ENCODE assay signal across 20 cellular contexts in the genomic region with DNA sequence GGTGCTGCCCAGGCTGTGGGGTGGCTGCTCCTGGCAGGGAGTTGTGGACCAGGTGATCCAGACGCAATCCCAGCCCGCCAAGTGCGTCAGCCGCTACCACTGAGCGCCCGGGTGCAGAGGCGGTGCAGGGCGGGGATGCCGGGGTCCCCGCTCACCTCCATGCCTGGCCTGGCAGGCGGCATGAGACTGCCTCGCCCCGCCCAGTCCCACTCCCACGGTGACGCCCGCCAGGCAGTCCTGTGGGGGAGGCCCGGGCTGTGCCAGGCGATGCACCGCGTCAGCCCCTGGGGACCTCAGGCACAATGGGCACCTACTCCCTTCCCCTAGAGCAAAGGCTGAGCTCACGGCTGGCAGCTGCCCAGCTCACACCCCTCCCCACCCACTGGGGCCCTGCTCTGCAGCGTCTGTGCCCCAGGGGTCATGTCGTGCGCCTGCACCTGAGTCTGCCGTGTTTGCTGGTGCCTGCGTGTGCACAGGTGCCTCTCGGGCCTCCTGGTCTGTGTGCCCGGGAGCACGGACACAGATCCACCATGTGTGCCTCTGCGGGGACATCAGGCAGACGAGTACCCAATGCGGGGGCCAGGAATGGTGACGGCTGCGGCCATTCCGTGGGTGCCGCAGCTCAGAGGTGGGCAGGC. TPM values are rescaled to one million over a fixed set of nuclear protein-coding genes. Genes with fewer than 3 reads are reported as not detected.
A peak's percentile ranks its signal among the peaks of the same experiment; 100 is the strongest.
DNase-seq lines count a peak whose midpoint lies in the region; ATAC-seq and TF ChIP-seq lines count a peak whose summit lies in the region.
"Had no signal": no experiment of that assay in that cellular context is flagged by ENCODE, and none has a peak within 500 bp of the region (broad histone marks: within the 10 kb centered on the region; RNA-seq: fewer than 3 reads in every experiment).

No MANE protein-coding gene starts in this region.

- TF ChIP-seq CTCF in WTC11 (IDR thresholded peaks at IDR 0.05) = no peak

- no peak overlapping the region for H3K27ac Mint-ChIP-seq in WTC11
- no peak overlapping the region for H3K27ac Mint-ChIP-seq in stimulated activated memory B cell treated with anti-CD40 and anti-IgM and Interleukin-4, amounts not matched to agents 10 μg/mL and 1 μg/mL and 100 μg/mL, for 72 hours
- no peak overlapping the region for H3K27ac Mint-ChIP-seq in natural killer cell treated with Interleukin-12 subunit alpha and Interleukin-12 subunit beta and Interleukin-15 and Interleukin-18, amount 100 ng/mL, for 72 hours
- H3K27ac Mint-ChIP-seq: activated CD4-positive, alpha-beta T cell treated with anti-CD3 and anti-CD28 coated beads, Interleukin-2, amount 10 ng/mL, durations not matched to agents 24 days and 14 days; naive thymus-derived CD8-positive, alpha-beta T cell had no signal

- DNase-seq in NCI-H2196 treated with DMSO at 0.1 percent for 48 hours (lab: John Stamatoyannopoulos, UW; ENCODE audit: unreplicated experiment) = peak; percentile 18
- DNase-seq in NCI-H2196 (lab: John Stamatoyannopoulos, UW; ENCODE audit: unreplicated experiment) = no peak
- peak; percentile 70 for DNase-seq in NCI-H146 (lab: John Stamatoyannopoulos, UW)
- no peak for DNase-seq in WTC11 (ENCODE audit: low spot score)
- no peak for DNase-seq in natural killer cell treated with Interleukin-12 subunit alpha and Interleukin-12 subunit beta and Interleukin-15 and Interleukin-18, amount 100 ng/mL, for 72 hours (ENCODE audit: low spot score)
- no peak for DNase-seq in SHP77 treated with DMSO at 0.1 percent for 48 hours (lab: John Stamatoyannopoulos, UW)
- no peak for DNase-seq in activated gamma-delta T cell (lab: John Stamatoyannopoulos, UW)
- DNase-seq: activated CD4-positive, alpha-beta T cell treated with anti-CD3 and anti-CD28 coated beads, Interleukin-2, amount 10 ng/mL, durations not matched to agents 24 days and 14 days; activated T-cell treated with anti-CD3 and anti-CD28 coated beads, Interleukin-2, amount 50 U/mL, for 1 hour; cerebellar nuclear complex; foreskin fibroblast; GM23248; lower lobe of right lung; MV-4-11; naive thymus-derived CD8-positive, alpha-beta T cell; NCI-H526 treated with DMSO at 0.1 percent for 48 hours; SHP77; stimulated activated CD4-positive, alpha-beta T cell treated with anti-CD3 and anti-CD28 coated beads, Interleukin-15, amount 100 ng/mL, for 24 hours had no signal

- POLR2A ChIA-PET in WTC11 (lab: Charles Lee) = no interaction called here

- no peaks in the 10 kb centered on the region for H3K4me1 Mint-ChIP-seq in WTC11
- peaks cover 23% of the 10 kb centered on the region for H3K4me1 Mint-ChIP-seq in stimulated activated memory B cell treated with anti-CD40 and anti-IgM and Interleukin-4, amounts not matched to agents 10 μg/mL and 1 μg/mL and 100 μg/mL, for 72 hours
- peaks cover 0 to 3% of the 10 kb centered on the region in 2 donors for H3K4me1 Mint-ChIP-seq in natural killer cell treated with Interleukin-12 subunit alpha and Interleukin-12 subunit beta and Interleukin-15 and Interleukin-18, amount 100 ng/mL, for 72 hours (ENCODE audit: low read depth in 2 of 2)

- no peak overlapping the region for H3K4me3 Mint-ChIP-seq in WTC11
- no peak overlapping the region for H3K4me3 Mint-ChIP-seq in stimulated activated memory B cell treated with anti-CD40 and anti-IgM and Interleukin-4, amounts not matched to agents 10 μg/mL and 1 μg/mL and 100 μg/mL, for 72 hours
- H3K4me3 Mint-ChIP-seq in natural killer cell treated with Interleukin-12 subunit alpha and Interleukin-12 subunit beta and Interleukin-15 and Interleukin-18, amount 100 ng/mL, for 72 hours = no peak overlapping the region
- H3K4me3 Mint-ChIP-seq: activated CD4-positive, alpha-beta T cell treated with anti-CD3 and anti-CD28 coated beads, Interleukin-2, amount 10 ng/mL, durations not matched to agents 24 days and 14 days; naive thymus-derived CD8-positive, alpha-beta T cell had no signal

- H3K36me3 Mint-ChIP-seq in WTC11 = no peaks in the 10 kb centered on the region
- H3K36me3 Mint-ChIP-seq in stimulated activated memory B cell treated with anti-CD40 and anti-IgM and Interleukin-4, amounts not matched to agents 10 μg/mL and 1 μg/mL and 100 μg/mL, for 72 hours = peaks cover 6% of the 10 kb centered on the region
- no peaks in the 10 kb centered on the region for H3K36me3 Mint-ChIP-seq in natural killer cell treated with Interleukin-12 subunit alpha and Interleukin-12 subunit beta and Interleukin-15 and Interleukin-18, amount 100 ng/mL, for 72 hours

- no peaks in the 10 kb centered on the region for H3K27me3 Mint-ChIP-seq in WTC11 (ENCODE audit: low read depth)
- H3K27me3 Mint-ChIP-seq in stimulated activated memory B cell treated with anti-CD40 and anti-IgM and Interleukin-4, amounts not matched to agents 10 μg/mL and 1 μg/mL and 100 μg/mL, for 72 hours = peaks cover 37% of the 10 kb centered on the region
- peaks cover 0 to under 1% of the 10 kb centered on the region in 2 donors for H3K27me3 Mint-ChIP-seq in natural killer cell treated with Interleukin-12 subunit alpha and Interleukin-12 subunit beta and Interleukin-15 and Interleukin-18, amount 100 ng/mL, for 72 hours
- H3K27me3 Mint-ChIP-seq: activated CD4-positive, alpha-beta T cell treated with anti-CD3 and anti-CD28 coated beads, Interleukin-2, amount 10 ng/mL, durations not matched to agents 24 days and 14 days had no signal

- H3K9me3 Mint-ChIP-seq in WTC11 = no peaks in the 10 kb centered on the region
- no peaks in the 10 kb centered on the region for H3K9me3 Mint-ChIP-seq in stimulated activated memory B cell treated with anti-CD40 and anti-IgM and Interleukin-4, amounts not matched to agents 10 μg/mL and 1 μg/mL and 100 μg/mL, for 72 hours
- H3K9me3 Mint-ChIP-seq in natural killer cell treated with Interleukin-12 subunit alpha and Interleukin-12 subunit beta and Interleukin-15 and Interleukin-18, amount 100 ng/mL, for 72 hours = no peaks in the 10 kb centered on the region
- H3K9me3 Mint-ChIP-seq: activated CD4-positive, alpha-beta T cell treated with anti-CD3 and anti-CD28 coated beads, Interleukin-2, amount 10 ng/mL, durations not matched to agents 24 days and 14 days; naive thymus-derived CD8-positive, alpha-beta T cell had no signal

- no peak for ATAC-seq in WTC11
- peak; percentile 9 for ATAC-seq in stimulated activated memory B cell treated with anti-CD40 and anti-IgM and Interleukin-4, amounts not matched to agents 10 μg/mL and 1 μg/mL and 100 μg/mL, for 72 hours
- no peak for ATAC-seq in natural killer cell treated with Interleukin-12 subunit alpha and Interleukin-12 subunit beta and Interleukin-15 and Interleukin-18, amount 100 ng/mL, for 72 hours
- ATAC-seq: lower lobe of right lung; naive thymus-derived CD8-positive, alpha-beta T cell had no signal

- CTCF ChIA-PET in WTC11 (lab: Charles Lee) = interaction anchor here (0.6 to 3.0 kb wide), 9 partner anchors 18 to 1209 kb away, joined by 3 to 18 read pairs (median 4); a partner anchor contains a TSS

TF ChIP-seq in WTC11, 78 proteins besides CTCF, POLR2A, EP300 and RAD21:
- TF ChIP-seq, protein P1, sequence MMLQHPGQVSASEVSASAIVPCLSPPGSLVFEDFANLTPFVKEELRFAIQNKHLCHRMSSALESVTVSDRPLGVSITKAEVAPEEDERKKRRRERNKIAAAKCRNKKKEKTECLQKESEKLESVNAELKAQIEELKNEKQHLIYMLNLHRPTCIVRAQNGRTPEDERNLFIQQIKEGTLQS (CRISPR knock-in tag; conservative IDR thresholded peaks at IDR 0.05) = 0 out of 2 replicates have a peak, but pooled peaks have one; percentile 37
- no peak for TF ChIP-seq GTF2I (CRISPR knock-in tag; conservative IDR thresholded peaks at IDR 0.05)

RNA-seq across cellular contexts. Expression of a gene that starts 5.3 kb away (rescaled TPM):
- 35.0 to 45.1 TPM (median 36.6 TPM) in 3 replicates for total RNA-seq in WTC11 (2021)
- total RNA-seq in natural killer cell treated with Interleukin-12 subunit alpha and Interleukin-12 subunit beta and Interleukin-15 and Interleukin-18, amount 100 ng/mL, for 72 hours = 10 to 100 TPM; 38.2 to 79.3 TPM

RNA-seq across cellular contexts. Expression of a gene that starts 5.5 kb away (rescaled TPM):
- 177 to 183 TPM (median 181 TPM) in 3 replicates for total RNA-seq in WTC11 (2021)
- 100 to 1,000 TPM in 1 of 2 donors, 10 to 100 TPM in 1; 70.7 to 210 TPM for total RNA-seq in natural killer cell treated with Interleukin-12 subunit alpha and Interleukin-12 subunit beta and Interleukin-15 and Interleukin-18, amount 100 ng/mL, for 72 hours

RNA-seq across cellular contexts. Expression of a gene that starts 17.6 kb away (rescaled TPM):
- 0.34 TPM in 1 of 3 replicates, not detected in the others for total RNA-seq in WTC11 (2021)
- total RNA-seq in natural killer cell treated with Interleukin-12 subunit alpha and Interleukin-12 subunit beta and Interleukin-15 and Interleukin-18, amount 100 ng/mL, for 72 hours = not detected
- total RNA-seq: activated CD4-positive, alpha-beta T cell treated with anti-CD3 and anti-CD28 coated beads, Interleukin-2, amount 10 ng/mL, durations not matched to agents 24 days and 14 days; GM23248; lower lobe of right lung; naive thymus-derived CD8-positive, alpha-beta T cell; temporal lobe had no signal

RNA-seq across cellular contexts. Expression of a gene that starts 22.4 kb away (rescaled TPM):
- 0.20 to 0.55 TPM (median 0.46 TPM) in 3 replicates for total RNA-seq in WTC11 (2021)
- not detected for total RNA-seq in natural killer cell treated with Interleukin-12 subunit alpha and Interleukin-12 subunit beta and Interleukin-15 and Interleukin-18, amount 100 ng/mL, for 72 hours
- total RNA-seq: activated CD4-positive, alpha-beta T cell treated with anti-CD3 and anti-CD28 coated beads, Interleukin-2, amount 10 ng/mL, durations not matched to agents 24 days and 14 days; GM23248; naive thymus-derived CD8-positive, alpha-beta T cell; temporal lobe had no signal

RNA-seq across cellular contexts. Expression of a gene that starts 42.1 kb away (rescaled TPM):
- 32.8 to 50.9 TPM (median 32.8 TPM) in 3 replicates for total RNA-seq in WTC11 (2021)
- 10 to 100 TPM; 26.9 to 54.0 TPM for total RNA-seq in natural killer cell treated with Interleukin-12 subunit alpha and Interleukin-12 subunit beta and Interleukin-15 and Interleukin-18, amount 100 ng/mL, for 72 hours

Comparison
In these comparisons a context has a peak if more than half of its experiments do, and no peak if none do; other contexts are left out.
1. DNase-seq: peak in NCI-H2196 treated with DMSO at 0.1 percent for 48 hours (single experiment) and NCI-H146 (single experiment); none in NCI-H2196 (single experiment), WTC11 (single experiment), natural killer cell treated with Interleukin-12 subunit alpha and Interleukin-12 subunit beta and Interleukin-15 and Interleukin-18, amount 100 ng/mL, for 72 hours (single experiment), SHP77 treated with DMSO at 0.1 percent for 48 hours (single experiment) and activated gamma-delta T cell (single experiment).